19 cellular contexts compared by ENCODE assay signal in the genomic region with DNA sequence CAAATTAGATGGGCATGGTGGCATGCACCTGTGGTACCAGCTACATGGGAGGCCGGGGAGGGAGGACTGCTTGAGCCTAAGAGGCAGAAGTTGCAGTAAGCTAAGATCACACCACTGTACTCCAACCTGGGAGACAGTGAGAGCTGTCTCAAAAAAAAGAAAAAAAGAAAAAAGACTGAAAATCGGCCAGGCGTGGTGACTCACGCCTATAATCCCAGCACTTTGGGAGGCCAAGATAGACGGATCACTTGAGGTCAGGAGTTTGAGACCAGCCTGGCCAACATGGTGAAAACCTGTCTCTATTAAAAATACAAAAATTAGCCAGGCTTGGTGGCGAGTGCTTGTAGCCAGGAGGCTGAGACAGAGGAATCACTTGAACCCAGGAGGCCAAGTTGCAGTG. TPM values are rescaled to one million over a fixed set of nuclear protein-coding genes. Genes with fewer than 3 reads are reported as not detected.
DNase-seq lines count a peak whose midpoint lies in the region; ATAC-seq, FAIRE-seq and TF ChIP-seq lines count a peak whose summit lies in the region.
"Had no signal": no experiment of that assay in that cellular context is flagged by ENCODE, and none has a peak within 500 bp of the region (broad histone marks: within the 10 kb centered on the region; RNA-seq: fewer than 3 reads in every experiment).

No MANE protein-coding gene starts in this region.

- no peaks in the 10 kb centered on the region for H3K9me2 ChIP-seq in HCT116 (ENCODE audit: insufficient read depth)

- H3K4me3 ChIP-seq in HCT116 (replicated peaks in 1 of 2; ENCODE audit: low read depth in 1 of 2, low read length in 2 of 2), result no peak overlapping the region
- H3K4me3 ChIP-seq in astrocyte (ENCODE audit: insufficient read depth, low read depth, low read length), result no peak overlapping the region
- H3K4me3 ChIP-seq in mesenchymal stem cell (ENCODE audit: insufficient read depth in 1 of 2, low read depth in 1 of 2, low read length in 2 of 2), result no peak overlapping the region
- H3K4me3 ChIP-seq: GM23248 had no signal

- no peaks in the 10 kb centered on the region for H3K79me1 ChIP-seq in mesenchymal stem cell (replicated peaks; ENCODE audit: low read length, poor library complexity, severe bottlenecking)

- no peaks in the 10 kb centered on the region for H3K36me3 ChIP-seq in HCT116 (ENCODE audit: control insufficient read depth in 1 of 2, insufficient read depth in 2 of 2, low read length in 2 of 2)
- no peaks in the 10 kb centered on the region for H3K36me3 ChIP-seq in astrocyte (ENCODE audit: insufficient read depth, low read length)
- H3K36me3 ChIP-seq in mesenchymal stem cell (ENCODE audit: control insufficient read depth in 1 of 2, insufficient read depth in 2 of 2, low read depth in 1 of 2, low read length in 2 of 2), result peaks cover 0 to 10% of the 10 kb centered on the region in 2 experiments

- no peak overlapping the region for H3K4ac ChIP-seq in mesenchymal stem cell (ENCODE audit: low read depth in 1 of 2, low read length in 2 of 2)

- FAIRE-seq in astrocyte (lab: Jason Lieb, UNC), result no peak
- FAIRE-seq: G401.6, GM12892, GM19239, H1 had no signal

- no peak overlapping the region for H2BK5ac ChIP-seq in mesenchymal stem cell (ENCODE audit: low read depth, low read length, poor library complexity, severe bottlenecking)

- RAD21 ChIA-PET in HCT116 (lab: Charles Lee; ENCODE audit: low non-redundant PET in 1 of 2, low total read pairs in 2 of 2, uncharacterized antibody in 2 of 2, unreplicated experiment in 2 of 2), result no interaction called here

- H3K27me3 ChIP-seq in HCT116 (ENCODE audit: insufficient read depth, low read length) (no peaks in the 10 kb centered on the region), astrocyte (ENCODE audit: insufficient read depth, low read length) (no peaks in the 10 kb centered on the region), mesenchymal stem cell (ENCODE audit: control insufficient read depth in 1 of 2, insufficient read depth in 1 of 2, low read length in 2 of 2) (no peaks in the 10 kb centered on the region)

- H2BK120ac ChIP-seq in mesenchymal stem cell (ENCODE audit: low read depth, low read length), result no peak overlapping the region

- no peak overlapping the region for H3K4me3 Mint-ChIP-seq in astrocyte (ENCODE audit: unreplicated experiment)

- H4K20me1 ChIP-seq in HCT116 (ENCODE audit: insufficient read depth) (peaks cover 7% of the 10 kb centered on the region; the same call in 1 of the 2 replicates), astrocyte (ENCODE audit: insufficient read depth, low read length) (peaks cover 36% of the 10 kb centered on the region)

- peak overlapping the region; percentile 50 for H4K91ac ChIP-seq in mesenchymal stem cell (ENCODE audit: low read length)

- no peaks in the 10 kb centered on the region for H3K27me3 Mint-ChIP-seq in astrocyte (ENCODE audit: low read depth, unreplicated experiment)
- H3K27me3 Mint-ChIP-seq: CD4-positive, alpha-beta memory T cell had no signal

- H3K27ac ChIP-seq in HCT116 (ENCODE audit: low read depth, low read length) (no peak overlapping the region), astrocyte (ENCODE audit: low read depth, low read length) (no peak overlapping the region), mesenchymal stem cell (ENCODE audit: low read length, poor library complexity, severe bottlenecking) (no peak overlapping the region)
- H3K27ac ChIP-seq: GM23248 had no signal

- 72% methylated on average over 5 of the region's 6 CpGs for WGBS in mesenchymal stem cell

- intact Hi-C loops in HCT116 (cut with micrococcal nuclease), result no loop called here

- in situ Hi-C loops in GM13977 (cut with MboI; ENCODE audit: low pct_unique_long_range_greater_than_20kb, low sequenced_read_pairs, unreplicated experiment), result no loop called here

- no peak for TF ChIP-seq CTCF in HCT116 (IDR thresholded peaks at IDR 0.05 in 2 of 3, conservative IDR thresholded peaks at IDR 0.05 in 1 of 3; ENCODE audit: borderline replicate concordance in 1 of 3, insufficient read depth in 1 of 3, low read depth in 2 of 3, low read length in 2 of 3)
- TF ChIP-seq CTCF in astrocyte (IDR thresholded peaks at IDR 0.05; ENCODE audit: insufficient read depth, low read depth, low read length), result no peak
- no peak for TF ChIP-seq CTCF in GM13977 (IDR thresholded peaks at IDR 0.05; ENCODE audit: extremely low read depth, insufficient read depth, missing control alignments)

- H3K4me1 ChIP-seq in HCT116 (ENCODE audit: control insufficient read depth in 1 of 2, insufficient read depth in 2 of 2, low read length in 2 of 2), result peaks cover 69 to 82% of the 10 kb centered on the region in 2 experiments
- peaks cover 39% of the 10 kb centered on the region for H3K4me1 ChIP-seq in astrocyte (ENCODE audit: insufficient read depth, low read length)
- H3K4me1 ChIP-seq in mesenchymal stem cell (ENCODE audit: control insufficient read depth, insufficient read depth, low read depth, low read length), result peaks cover 14% of the 10 kb centered on the region

- no peak for TF ChIP-seq RAD21 in HCT116 (IDR thresholded peaks at IDR 0.05; ENCODE audit: low read depth)

- H3K9ac ChIP-seq in HCT116 (ENCODE audit: low read length) (no peak overlapping the region), astrocyte (ENCODE audit: low read length) (no peak overlapping the region), mesenchymal stem cell (ENCODE audit: low read length) (no peak overlapping the region)
- H3K9ac ChIP-seq: GM23248 had no signal

- POLR2A ChIA-PET in HCT116 (lab: Charles Lee), result no interaction called here

- DNase-seq in HCT116 (ENCODE audit: low read depth, low spot score), result no peak
- peak; percentile 61 for DNase-seq in M059J (ENCODE audit: low read depth)
- DNase-seq in astrocyte (ENCODE audit: low read depth), result no peak
- DNase-seq in mesenchymal stem cell, result no peak
- DNase-seq in activated gamma-delta T cell treated with Interleukin-2 at 50 U/mL for 16 hours, result no peak
- DNase-seq in GM13977 (ENCODE audit: low spot score), result no peak
- no peak for DNase-seq in COLO668 (lab: John Stamatoyannopoulos, UW; ENCODE audit: unreplicated experiment)
- no peak for DNase-seq in NCI-H1417 (lab: John Stamatoyannopoulos, UW)
- DNase-seq: C1 segment of cervical spinal cord; Caco-2; CD4-positive, alpha-beta memory T cell; DMS153; DND-41; GM23248; H7 had no signal

- no peak for TF ChIP-seq POLR2A in HCT116 (IDR thresholded peaks at IDR 0.05; ENCODE audit: borderline replicate concordance, extremely low read depth, insufficient read depth, insufficient read length)

- peak overlapping the region; percentile 40 for H3K4me2 ChIP-seq in HCT116 (ENCODE audit: low read length)
- no peak overlapping the region for H3K4me2 ChIP-seq in astrocyte (ENCODE audit: low read length)
- no peak overlapping the region for H3K4me2 ChIP-seq in mesenchymal stem cell (ENCODE audit: low read length, poor library complexity, severe bottlenecking)

- CTCF ChIA-PET in HCT116 (lab: Charles Lee), result no interaction called here

- no peaks in the 10 kb centered on the region for H3K9me3 Mint-ChIP-seq in astrocyte (ENCODE audit: unreplicated experiment)
- H3K9me3 Mint-ChIP-seq: CD4-positive, alpha-beta memory T cell had no signal

- H3K4me1 Mint-ChIP-seq in astrocyte (ENCODE audit: low read depth, unreplicated experiment), result peaks cover 42% of the 10 kb centered on the region

- H2AFZ ChIP-seq in HCT116 (ENCODE audit: low read depth, low read length, poor library complexity, severe bottlenecking) (no peak overlapping the region), astrocyte (ENCODE audit: low read depth, low read length) (no peak overlapping the region), mesenchymal stem cell (ENCODE audit: low read depth, low read length) (no peak overlapping the region)
- H2AFZ ChIP-seq: GM23248 had no signal

- H3K18ac ChIP-seq in mesenchymal stem cell (ENCODE audit: low read depth in 1 of 2, low read length in 2 of 2), result no peak overlapping the region

- H3K36me3 Mint-ChIP-seq in astrocyte (ENCODE audit: low read depth, unreplicated experiment), result peaks cover 2% of the 10 kb centered on the region

- peak overlapping the region; percentile 72 for H4K8ac ChIP-seq in mesenchymal stem cell (ENCODE audit: low read length)

- H2AK5ac ChIP-seq in mesenchymal stem cell (ENCODE audit: low read length, severe bottlenecking), result peak overlapping the region; percentile 94

- no peak overlapping the region for H2BK12ac ChIP-seq in mesenchymal stem cell (ENCODE audit: low read length in 2 of 2)

- H2BK15ac ChIP-seq in mesenchymal stem cell (ENCODE audit: low read depth, poor library complexity, severe bottlenecking), result no peak overlapping the region

- ATAC-seq in HCT116, result no peak

- H3K23ac ChIP-seq in mesenchymal stem cell (ENCODE audit: low read length in 2 of 2), result no peak overlapping the region

- no peaks in the 10 kb centered on the region for H3K9me3 ChIP-seq in HCT116 (ENCODE audit: control insufficient read depth in 1 of 2, insufficient read depth in 1 of 2, low read depth in 1 of 2, low read length in 2 of 2)
- H3K9me3 ChIP-seq in astrocyte (ENCODE audit: insufficient read depth, low read depth, low read length), result no peaks in the 10 kb centered on the region
- H3K9me3 ChIP-seq in mesenchymal stem cell (ENCODE audit: control insufficient read depth, low read length), result no peaks in the 10 kb centered on the region
- H3K9me3 ChIP-seq: Caco-2 had no signal

- BruUV-seq in HCT116 (replicated peaks; lab: Mats Ljungman, UMichigan), result no TSS peak

- H3K79me2 ChIP-seq in HCT116 (ENCODE audit: insufficient read depth, low read length), result peaks cover 97% of the 10 kb centered on the region
- peaks cover 81% of the 10 kb centered on the region for H3K79me2 ChIP-seq in astrocyte (ENCODE audit: insufficient read depth, low read length)

- peak overlapping the region; percentile 12 for H3K27ac Mint-ChIP-seq in astrocyte (ENCODE audit: unreplicated experiment)
- H3K27ac Mint-ChIP-seq: CD4-positive, alpha-beta memory T cell had no signal

- H3K14ac ChIP-seq in mesenchymal stem cell (ENCODE audit: low read length in 2 of 2), result no peak overlapping the region

TF ChIP-seq in HCT116, 20 proteins besides CTCF, POLR2A, EP300 and RAD21:
- TF ChIP-seq CEBPB (IDR thresholded peaks at IDR 0.05; ENCODE audit: low read depth), result no peak

RNA-seq across cellular contexts. Expression of a gene that starts 11.9 kb away (rescaled TPM):
- total RNA-seq in HCT116 (2021; ENCODE audit: unreplicated experiment), result 32.9 TPM
- 18.5 and 21.6 TPM in 2 replicates for polyA plus RNA-seq in HCT116 (2012)
- total RNA-seq in M059J (2014; rRNA removed; shearing (Covaris generic)), result 26.3 and 43.8 TPM in 2 replicates
- 45.1 and 46.8 TPM in 2 replicates for total RNA-seq in astrocyte
- 25.1 TPM for polyA plus RNA-seq in mesenchymal stem cell (2013, experiment 1 of 2)
- polyA plus RNA-seq in mesenchymal stem cell (2013, experiment 2 of 2), result 24.7 TPM
